22 cellular contexts compared by ENCODE assay signal in genomic region chr5:145345883-145346282, GRCh38.
DNase-seq lines count a peak whose midpoint lies in the region; ATAC-seq and TF ChIP-seq lines count a peak whose summit lies in the region.
"Had no signal": no experiment of that assay in that cellular context is flagged by ENCODE, and none has a peak within 500 bp of the region (broad histone marks: within the 10 kb centered on the region; RNA-seq: fewer than 3 reads in every experiment).

No MANE protein-coding gene starts in this region.

- H2BK5ac ChIP-seq in IMR-90 (ENCODE audit: low read depth, low read length, poor library complexity, severe bottlenecking) = peak overlapping the region; percentile 74

- dilution Hi-C loops in IMR-90 (cut with HindIII; ENCODE audit: low sequenced_read_pairs, unreplicated experiment) = no loop called here

- POLR2A ChIA-PET in IMR-90 (lab: Charles Lee; ENCODE audit: unreplicated experiment) = interaction anchor here (0.5 to 0.6 kb wide), 2 partner anchors 179 to 458 kb away, joined by 3 to 5 read pairs; no protein-coding TSS in a partner anchor

- H3K4me1 ChIP-seq in ACC112 (ENCODE audit: control insufficient read depth, insufficient read depth, low read length, unreplicated experiment) = peaks cover 31% of the 10 kb centered on the region
- H3K4me1 ChIP-seq in IMR-90 (ENCODE audit: control insufficient read depth, insufficient read depth, low read length) = peaks cover 13% of the 10 kb centered on the region

- no peaks in the 10 kb centered on the region for H3K79me1 ChIP-seq in IMR-90 (ENCODE audit: low read depth in 1 of 2, low read length in 2 of 2)

- H2BK15ac ChIP-seq in IMR-90 (ENCODE audit: low read depth, low read length) = no peak overlapping the region

- no peak overlapping the region for H2AK9ac ChIP-seq in IMR-90 (replicated peaks; ENCODE audit: low read depth, low read length, poor library complexity)

- TF ChIP-seq CTCF in IMR-90 (conservative IDR thresholded peaks at IDR 0.05; ENCODE audit: low read depth, low read length) (no peak), brain microvascular endothelial cell (IDR thresholded peaks at IDR 0.05; ENCODE audit: low read depth, low read length, missing control alignments) (no peak)

- intact Hi-C loops in IMR-90 (cut with micrococcal nuclease) = loop anchor here (2.0 to 10.0 kb wide), 5 partner anchors 371 to 1141 kb away; no protein-coding TSS in a partner anchor

- peak overlapping the region; percentile 40; the same call in 1 of the 2 replicates for H3K4me2 ChIP-seq in IMR-90 (ENCODE audit: low read depth, low read length)
- H3K4me2 ChIP-seq: KMS-11 had no signal

- no peak overlapping the region for H3K4ac ChIP-seq in IMR-90 (ENCODE audit: low read depth, low read length)

- 0 out of 2 replicates have a peak overlapping the region, but pooled peaks have one; percentile 66 for H2BK20ac ChIP-seq in IMR-90 (ENCODE audit: low read depth, low read length)

- no peak overlapping the region for H3K9ac ChIP-seq in IMR-90 (ENCODE audit: low read depth, low read length)
- H3K9ac ChIP-seq: KMS-11 had no signal

- no peak overlapping the region for H3K27ac ChIP-seq in ACC112 (ENCODE audit: low read depth, low read length)
- no peak overlapping the region for H3K27ac ChIP-seq in IMR-90 (ENCODE audit: insufficient read depth, low read length)
- H3K27ac ChIP-seq in brain microvascular endothelial cell = peak overlapping the region; percentile 8
- H3K27ac ChIP-seq: 22Rv1, KMS-11 had no signal

- no peak overlapping the region for H3K14ac ChIP-seq in IMR-90 (replicated peaks; ENCODE audit: low read depth, low read length)

- H3K9me1 ChIP-seq in IMR-90 (ENCODE audit: insufficient read depth, low read length) = no peaks in the 10 kb centered on the region

- H2BK120ac ChIP-seq in IMR-90 (ENCODE audit: low read depth, low read length) = peak overlapping the region; percentile 63; the same call in 1 of the 2 replicates

- no peaks in the 10 kb centered on the region for H4K20me1 ChIP-seq in IMR-90 (ENCODE audit: insufficient read depth, low read length)

- TF ChIP-seq RAD21 in IMR-90 (IDR thresholded peaks at IDR 0.05; ENCODE audit: low read length) = no peak

- CTCF ChIA-PET in IMR-90 (lab: Yijun Ruan, JAX) = interaction anchor here (0.5 to 1.8 kb wide), 7 partner anchors 14 to 1030 kb away, joined by 3 to 9 read pairs (median 3); no protein-coding TSS in a partner anchor

- H3K9me3 ChIP-seq in IMR-90 (ENCODE audit: control insufficient read depth, insufficient read depth, low read length) = peaks cover 2% of the 10 kb centered on the region; the same call in 1 of the 2 replicates

- no peaks in the 10 kb centered on the region for H3K36me3 ChIP-seq in ACC112 (ENCODE audit: insufficient read depth, low read length)
- H3K36me3 ChIP-seq in IMR-90 (ENCODE audit: control insufficient read depth, insufficient read depth, low read length) = no peaks in the 10 kb centered on the region
- H3K36me3 ChIP-seq in brain microvascular endothelial cell (replicated peaks) = no peaks in the 10 kb centered on the region

- H3K4me3 ChIP-seq in ACC112 (ENCODE audit: low read depth, low read length) = no peak overlapping the region
- H3K4me3 ChIP-seq in IMR-90 (ENCODE audit: insufficient read depth, low read depth, low read length) = no peak overlapping the region
- no peak overlapping the region for H3K4me3 ChIP-seq in brain microvascular endothelial cell (ENCODE audit: low read depth, low read length)

- H3K23ac ChIP-seq in IMR-90 (ENCODE audit: low read depth, low read length) = no peak overlapping the region

- H4K91ac ChIP-seq in IMR-90 (ENCODE audit: insufficient read depth, low read depth, low read length) = no peak overlapping the region

- ATAC-seq in IMR-90 (ENCODE audit: low read depth) = peak; percentile 71
- ATAC-seq in HG03354 (IDR thresholded peaks at IDR 0.05; ENCODE audit: poor library complexity, severe bottlenecking, unreplicated experiment) = no peak
- no peak for ATAC-seq in HG03280 (IDR thresholded peaks at IDR 0.05; ENCODE audit: unreplicated experiment)
- ATAC-seq: CD8-positive, alpha-beta T cell had no signal

- peak overlapping the region in 1 of 2 experiments; percentile 55; a peak in 1 of 4 replicates for H4K8ac ChIP-seq in IMR-90 (ENCODE audit: low read depth in 2 of 2, low read length in 2 of 2)

- TF ChIP-seq POLR2A in IMR-90 (IDR thresholded peaks at IDR 0.05; ENCODE audit: low read depth, low read length) = no peak

- in situ Hi-C loops in IMR-90 (cut with MboI; ENCODE audit: low sequenced_read_pairs) = loop anchor here (25.0 kb wide), 1 partner anchor 1134 kb away; no protein-coding TSS in a partner anchor
- in situ Hi-C loops in brain microvascular endothelial cell (cut with HindIII; ENCODE audit: low pct_ligation_motif_present, low sequenced_read_pairs) = no loop called here

- H3K27me3 ChIP-seq in ACC112 (ENCODE audit: insufficient read depth, low read length) (no peaks in the 10 kb centered on the region), IMR-90 (ENCODE audit: control insufficient read depth, insufficient read depth, low read length) (no peaks in the 10 kb centered on the region), brain microvascular endothelial cell (replicated peaks) (no peaks in the 10 kb centered on the region)

- no peaks in the 10 kb centered on the region for H3K79me2 ChIP-seq in ACC112 (ENCODE audit: control insufficient read depth, insufficient read depth, low read length, unreplicated experiment)

- no peak overlapping the region for H3K56ac ChIP-seq in IMR-90 (ENCODE audit: extremely low read depth, insufficient read depth, low read length)

- no peak overlapping the region for H2AK5ac ChIP-seq in IMR-90 (ENCODE audit: low read depth, low read length)

- DNase-seq in IMR-90 = peak; percentile 55
- peak; percentile 20 for DNase-seq in brain microvascular endothelial cell
- DNase-seq in kidney glomerular epithelial cell (lab: John Stamatoyannopoulos, UW) = peak; percentile 38
- DNase-seq in ureter (ENCODE audit: low spot score) = no peak
- no peak for DNase-seq in NCI-H345 treated with DMSO at 0.1 percent for 48 hours (lab: John Stamatoyannopoulos, UW; ENCODE audit: unreplicated experiment)
- DNase-seq: AML-193; C1 segment of cervical spinal cord; CD8-positive, alpha-beta T cell; H9; MV-4-11; NCI-H1105 treated with DMSO at 0.1 percent for 48 hours; NCI-H2029 treated with DMSO at 0.1 percent for 48 hours; NCI-H345; NCI-H524 treated with DMSO at 0.1 percent for 48 hours; NCI-H82; OCI-M1; SHP77 had no signal

- peak overlapping the region; percentile 88; the same call in 1 of the 2 replicates for H3K18ac ChIP-seq in IMR-90 (ENCODE audit: low read depth, low read length)

- H4K5ac ChIP-seq in IMR-90 (ENCODE audit: low read depth, low read length) = no peak overlapping the region

- no TSS peak for BruUV-seq in IMR-90 (replicated peaks; lab: Mats Ljungman, UMichigan)

- H2AFZ ChIP-seq in ACC112 (ENCODE audit: low read length, unreplicated experiment) (peak overlapping the region; percentile 79), IMR-90 (replicated peaks; ENCODE audit: low read length, poor library complexity) (no peak overlapping the region)

TF ChIP-seq in IMR-90, 13 proteins besides CTCF, POLR2A, EP300 and RAD21:
- TF ChIP-seq BHLHE40 (IDR thresholded peaks at IDR 0.05; ENCODE audit: low read depth, low read length) = no peak
- no peak for TF ChIP-seq RFX5 (IDR thresholded peaks at IDR 0.05; ENCODE audit: low read depth, low read length)
- TF ChIP-seq MXI1 (IDR thresholded peaks at IDR 0.05; ENCODE audit: borderline replicate concordance, low read depth, low read length) = no peak
- TF ChIP-seq CHD1 (IDR thresholded peaks at IDR 0.05; ENCODE audit: low read depth, low read length) = no peak
- no peak for TF ChIP-seq FOS (IDR thresholded peaks at IDR 0.05; ENCODE audit: low read depth, low read length)
- TF ChIP-seq SMC3 (IDR thresholded peaks at IDR 0.05; ENCODE audit: low read depth, low read length) = no peak
- no peak for TF ChIP-seq MAZ (IDR thresholded peaks at IDR 0.05; ENCODE audit: borderline replicate concordance, low read depth, low read length)
- TF ChIP-seq NFE2L2 (IDR thresholded peaks at IDR 0.05; ENCODE audit: low read depth, low read length) = no peak
- no peak for TF ChIP-seq USF2 (IDR thresholded peaks at IDR 0.05; ENCODE audit: low read depth, low read length)
- TF ChIP-seq CEBPB (IDR thresholded peaks at IDR 0.05; ENCODE audit: low read depth, low read length) = no peak
- no peak for TF ChIP-seq ELK1 (IDR thresholded peaks at IDR 0.05; ENCODE audit: borderline replicate concordance, low read depth, low read length)
- TF ChIP-seq RCOR1 (IDR thresholded peaks at IDR 0.05; ENCODE audit: insufficient replicate concordance, low read length) = no peak
- TF ChIP-seq MAFK (IDR thresholded peaks at IDR 0.05; ENCODE audit: low read depth, low read length) = no peak

Comparison
In these comparisons a context has a peak if more than half of its experiments do, and no peak if none do; other contexts are left out.
1. DNase-seq: peak in IMR-90 (single experiment), brain microvascular endothelial cell (single experiment) and kidney glomerular epithelial cell (single experiment); none in ureter (single experiment) and NCI-H345 treated with DMSO at 0.1 percent for 48 hours (single experiment).